In genomic region chr10:27065084-27065483, GRCh38 we compare ENCODE assay signal across 30 cellular contexts.
"Had no signal": no experiment of that assay in that cellular context is flagged by ENCODE, and none has a peak within 500 bp of the region (broad histone marks: within the 10 kb centered on the region; RNA-seq: fewer than 3 reads in every experiment).

No MANE protein-coding gene starts in this region.

- H3K27ac Mint-ChIP-seq: dendritic cell treated with granulocyte-macrophage colony-stimulating factor and Interleukin-4, amounts not matched to agents 40 ng/mL and 50 ng/mL, for 4 days; endodermal cell; mesothelial cell of epicardium; natural killer cell treated with Interleukin-12 subunit alpha and Interleukin-12 subunit beta and Interleukin-15 and Interleukin-18, amount 100 ng/mL, for 72 hours; neural progenitor cell; progenitor cell of endocrine pancreas; stimulated activated naive B cell treated with anti-CD40 and anti-IgM and Interleukin-4, amounts not matched to agents 10 μg/mL and 1 μg/mL and 100 μg/mL, for 72 hours; stimulated activated naive CD8-positive, alpha-beta T cell treated with anti-CD3 and anti-CD28 coated beads, Interleukin-15, Interleukin-2, amounts not matched to agents 100 ng/mL and 50 ng/mL, for 24 hours had no signal

- FAIRE-seq: small intestine had no signal

- H3K9me3 ChIP-seq: gastroesophageal sphincter, heart left ventricle, mucosa of descending colon, right lobe of liver, thoracic aorta, tibial nerve, upper lobe of left lung, uterus had no signal

- H3K4me3 Mint-ChIP-seq: dendritic cell treated with granulocyte-macrophage colony-stimulating factor and Interleukin-4, amounts not matched to agents 40 ng/mL and 50 ng/mL, for 4 days; endodermal cell; mesothelial cell of epicardium; naive B cell; natural killer cell treated with Interleukin-12 subunit alpha and Interleukin-12 subunit beta and Interleukin-15 and Interleukin-18, amount 100 ng/mL, for 72 hours; neural progenitor cell; stimulated activated naive B cell treated with anti-CD40 and anti-IgM and Interleukin-4, amounts not matched to agents 10 μg/mL and 1 μg/mL and 100 μg/mL, for 72 hours; stimulated activated naive CD8-positive, alpha-beta T cell treated with anti-CD3 and anti-CD28 coated beads, Interleukin-15, Interleukin-2, amounts not matched to agents 100 ng/mL and 50 ng/mL, for 24 hours had no signal

- ATAC-seq: esophagus mucosa; gastroesophageal sphincter; heart left ventricle; left lobe of liver; mucosa of descending colon; natural killer cell treated with Interleukin-12 subunit alpha and Interleukin-12 subunit beta and Interleukin-15 and Interleukin-18, amount 100 ng/mL, for 72 hours; right lobe of liver; stimulated activated naive B cell treated with anti-CD40 and anti-IgM and Interleukin-4, amounts not matched to agents 10 μg/mL and 1 μg/mL and 100 μg/mL, for 72 hours had no signal

- DNase-seq: effector CD8-positive, alpha-beta T cell; endodermal cell; foreskin fibroblast; heart left ventricle; kidney; mesenchymal stem cell; mucosa of descending colon; naive B cell; right lobe of liver; small intestine; stimulated activated CD4-positive, alpha-beta T cell treated with anti-CD3 and anti-CD28 coated beads, Interleukin-15, amount 100 ng/mL, for 24 hours; stimulated activated CD4-positive, alpha-beta T cell treated with anti-CD3 and anti-CD28 coated beads, Interleukin-2, amount 100 ng/mL, for 48 hours; stimulated activated naive B cell treated with anti-CD40 and anti-IgM and Interleukin-4, amounts not matched to agents 10 μg/mL and 1 μg/mL and 100 μg/mL, for 72 hours; upper lobe of left lung; uterus had no signal

- H3K79me2 ChIP-seq: hepatocyte, parathyroid adenoma had no signal

- H3K4me1 Mint-ChIP-seq: endodermal cell, mesothelial cell of epicardium, neural progenitor cell had no signal

- H3K27ac ChIP-seq: epithelial cell of prostate, gastroesophageal sphincter, heart left ventricle, hepatocyte, neural progenitor cell, parathyroid adenoma, right lobe of liver, thoracic aorta, tibial nerve, upper lobe of left lung, uterus had no signal

- H3K4me2 ChIP-seq: neural progenitor cell had no signal

- H3K27me3 Mint-ChIP-seq: dendritic cell treated with granulocyte-macrophage colony-stimulating factor and Interleukin-4, amounts not matched to agents 40 ng/mL and 50 ng/mL, for 4 days; naive B cell; natural killer cell treated with Interleukin-12 subunit alpha and Interleukin-12 subunit beta and Interleukin-15 and Interleukin-18, amount 100 ng/mL, for 72 hours; progenitor cell of endocrine pancreas; stimulated activated naive B cell treated with anti-CD40 and anti-IgM and Interleukin-4, amounts not matched to agents 10 μg/mL and 1 μg/mL and 100 μg/mL, for 72 hours; stimulated activated naive CD8-positive, alpha-beta T cell treated with anti-CD3 and anti-CD28 coated beads, Interleukin-15, Interleukin-2, amounts not matched to agents 100 ng/mL and 50 ng/mL, for 24 hours had no signal

- H3K36me3 ChIP-seq: neural progenitor cell, thoracic aorta had no signal

- H3K4me3 ChIP-seq: gastroesophageal sphincter, heart left ventricle, hepatocyte, lung, mucosa of descending colon, neural progenitor cell, right lobe of liver, thoracic aorta, tibial nerve, upper lobe of left lung, uterus had no signal

- H3K9me3 Mint-ChIP-seq: mesothelial cell of epicardium; natural killer cell treated with Interleukin-12 subunit alpha and Interleukin-12 subunit beta and Interleukin-15 and Interleukin-18, amount 100 ng/mL, for 72 hours; stimulated activated naive CD8-positive, alpha-beta T cell treated with anti-CD3 and anti-CD28 coated beads, Interleukin-15, Interleukin-2, amounts not matched to agents 100 ng/mL and 50 ng/mL, for 24 hours had no signal

- H2AFZ ChIP-seq: hepatocyte, neural progenitor cell, parathyroid adenoma had no signal

- H3K27me3 ChIP-seq: gastroesophageal sphincter, heart left ventricle, hepatocyte, neural progenitor cell, right lobe of liver, tibial nerve, upper lobe of left lung, uterus had no signal

- H3K9ac ChIP-seq: neural progenitor cell, parathyroid adenoma had no signal

- H3K4me1 ChIP-seq: gastroesophageal sphincter, neural progenitor cell, parathyroid adenoma, right lobe of liver, tibial nerve, upper lobe of left lung, uterus had no signal
